1 cellular context compared by ENCODE assay signal in genomic region chr5:132019857-132020555, GRCh38.
TF ChIP-seq lines count a peak whose summit lies in the region.

No MANE protein-coding gene starts in this region.

TF ChIP-seq in GM12878, 131 proteins besides CTCF, POLR2A, EP300 and RAD21 (continued from another document):
- TF ChIP-seq, protein P1, sequence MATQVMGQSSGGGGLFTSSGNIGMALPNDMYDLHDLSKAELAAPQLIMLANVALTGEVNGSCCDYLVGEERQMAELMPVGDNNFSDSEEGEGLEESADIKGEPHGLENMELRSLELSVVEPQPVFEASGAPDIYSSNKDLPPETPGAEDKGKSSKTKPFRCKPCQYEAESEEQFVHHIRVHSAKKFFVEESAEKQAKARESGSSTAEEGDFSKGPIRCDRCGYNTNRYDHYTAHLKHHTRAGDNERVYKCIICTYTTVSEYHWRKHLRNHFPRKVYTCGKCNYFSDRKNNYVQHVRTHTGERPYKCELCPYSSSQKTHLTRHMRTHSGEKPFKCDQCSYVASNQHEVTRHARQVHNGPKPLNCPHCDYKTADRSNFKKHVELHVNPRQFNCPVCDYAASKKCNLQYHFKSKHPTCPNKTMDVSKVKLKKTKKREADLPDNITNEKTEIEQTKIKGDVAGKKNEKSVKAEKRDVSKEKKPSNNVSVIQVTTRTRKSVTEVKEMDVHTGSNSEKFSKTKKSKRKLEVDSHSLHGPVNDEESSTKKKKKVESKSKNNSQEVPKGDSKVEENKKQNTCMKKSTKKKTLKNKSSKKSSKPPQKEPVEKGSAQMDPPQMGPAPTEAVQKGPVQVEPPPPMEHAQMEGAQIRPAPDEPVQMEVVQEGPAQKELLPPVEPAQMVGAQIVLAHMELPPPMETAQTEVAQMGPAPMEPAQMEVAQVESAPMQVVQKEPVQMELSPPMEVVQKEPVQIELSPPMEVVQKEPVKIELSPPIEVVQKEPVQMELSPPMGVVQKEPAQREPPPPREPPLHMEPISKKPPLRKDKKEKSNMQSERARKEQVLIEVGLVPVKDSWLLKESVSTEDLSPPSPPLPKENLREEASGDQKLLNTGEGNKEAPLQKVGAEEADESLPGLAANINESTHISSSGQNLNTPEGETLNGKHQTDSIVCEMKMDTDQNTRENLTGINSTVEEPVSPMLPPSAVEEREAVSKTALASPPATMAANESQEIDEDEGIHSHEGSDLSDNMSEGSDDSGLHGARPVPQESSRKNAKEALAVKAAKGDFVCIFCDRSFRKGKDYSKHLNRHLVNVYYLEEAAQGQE (IDR thresholded peaks at IDR 0.05; ENCODE audit: low read depth, low read length), result peak; percentile 51; the same call in 1 of the 2 replicates
- TF ChIP-seq PBX3 (IDR thresholded peaks at IDR 0.05; ENCODE audit: insufficient replicate concordance, low read depth, low read length) (no peak), MEF2A (IDR thresholded peaks at IDR 0.05; ENCODE audit: insufficient read depth, low read depth, low read length) (peak; percentile 73; the same call in 1 of the 2 replicates), NBN (IDR thresholded peaks at IDR 0.05) (peak; percentile 81; the same call in 1 of the 2 replicates), JUND (IDR thresholded peaks at IDR 0.05; ENCODE audit: low read depth, low read length) (peak; percentile 88), FOXM1 (IDR thresholded peaks at IDR 0.05; ENCODE audit: low read depth, low read length) (peak; percentile 96), MTA2 (IDR thresholded peaks at IDR 0.05; ENCODE audit: low read depth) (peak; percentile 80), ASH2L (IDR thresholded peaks at IDR 0.05; ENCODE audit: borderline replicate concordance, low read depth) (no peak)
